Comparison of ENCODE assay signal across 6 cellular contexts in the genomic region with DNA sequence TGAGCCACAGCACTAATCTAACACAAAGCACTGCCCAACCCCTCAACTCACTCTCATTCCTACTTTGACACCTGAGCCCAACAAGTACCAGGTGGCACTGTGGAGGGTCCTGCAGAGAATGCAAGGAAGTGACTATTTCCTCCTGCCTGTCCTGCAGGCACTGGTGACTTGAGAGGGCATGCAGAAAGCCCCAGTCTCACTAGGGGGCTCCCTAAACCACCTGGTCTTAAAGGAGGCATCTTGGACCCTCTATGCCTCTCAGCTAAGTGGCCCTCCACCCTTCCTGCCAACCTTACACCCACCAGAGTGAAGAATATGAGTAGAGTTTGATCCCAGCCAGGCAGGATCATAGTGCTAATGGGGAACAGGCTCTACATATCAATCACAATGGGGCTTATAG. TPM values are rescaled to one million over a fixed set of nuclear protein-coding genes. Genes with fewer than 3 reads are reported as not detected.
A peak's percentile ranks its signal among the peaks of the same experiment; 100 is the strongest.
DNase-seq lines count a peak whose midpoint lies in the region; ATAC-seq and TF ChIP-seq lines count a peak whose summit lies in the region.

No MANE protein-coding gene starts in this region.

- peaks cover 11 to 80% (median 70%) of the 10 kb centered on the region in 11 experiments; a peak in 21 of 22 replicates for H3K36me3 ChIP-seq in BLaER1 treated with 17β-estradiol and CSF1 and Interleukin-3, amounts not matched to agents 10 nM and 100 nM
- no peaks in the 10 kb centered on the region; the same call in none of the 2 replicates for H3K36me3 ChIP-seq in MG63

- no peaks in the 10 kb centered on the region for H3K9me3 ChIP-seq in BLaER1 treated with 17β-estradiol and CSF1 and Interleukin-3, amounts not matched to agents 10 nM and 100 nM (replicated peaks in 1 of 11)
- no peaks in the 10 kb centered on the region for H3K9me3 ChIP-seq in MG63

- no peak for ATAC-seq in HG02798 (IDR thresholded peaks at IDR 0.05; ENCODE audit: poor library complexity, unreplicated experiment)

- in situ Hi-C loops in KBM-7 (cut with MboI; ENCODE audit: low pct_unique_long_range_greater_than_20kb, low sequenced_read_pairs): no loop called here

- H4K20me1 ChIP-seq in BLaER1 treated with 17β-estradiol and CSF1 and Interleukin-3, amounts not matched to agents 10 nM and 100 nM: peaks cover 0 to 16% (median 0%) of the 10 kb centered on the region in 11 experiments; a peak in 1 of 22 replicates

- peak overlapping the region in 10 of 11 experiments; percentile 25 to 80 (median 56); a peak in 18 of 22 replicates for H3K4me2 ChIP-seq in BLaER1 treated with 17β-estradiol and CSF1 and Interleukin-3, amounts not matched to agents 10 nM and 100 nM

- peaks cover 7 to 38% (median 35%) of the 10 kb centered on the region in 10 experiments; a peak in 18 of 20 replicates for H3K4me1 ChIP-seq in BLaER1 treated with 17β-estradiol and CSF1 and Interleukin-3, amounts not matched to agents 10 nM and 100 nM

- H3K9ac ChIP-seq in BLaER1 treated with 17β-estradiol and CSF1 and Interleukin-3, amounts not matched to agents 10 nM and 100 nM: peak overlapping the region in 8 of 11 experiments; percentile 24 to 64 (median 42); a peak in 9 of 22 replicates

- no peak overlapping the region for H3K4me3 ChIP-seq in BLaER1 treated with 17β-estradiol and CSF1 and Interleukin-3, amounts not matched to agents 10 nM and 100 nM
- H3K4me3 ChIP-seq in dorsolateral prefrontal cortex: no peak overlapping the region
- no peak overlapping the region for H3K4me3 ChIP-seq in MG63

- peak overlapping the region in 6 of 11 experiments; percentile 2 to 65 (median 49); a peak in 6 of 22 replicates for H3K27ac ChIP-seq in BLaER1 treated with 17β-estradiol and CSF1 and Interleukin-3, amounts not matched to agents 10 nM and 100 nM
- H3K27ac ChIP-seq in dorsolateral prefrontal cortex: peak overlapping the region in 40 of 59 donors; percentile 1 to 81 (median 58)

- no peaks in the 10 kb centered on the region for H3K27me3 ChIP-seq in BLaER1 treated with 17β-estradiol and CSF1 and Interleukin-3, amounts not matched to agents 10 nM and 100 nM
- no peaks in the 10 kb centered on the region for H3K27me3 ChIP-seq in dorsolateral prefrontal cortex
- no peaks in the 10 kb centered on the region for H3K27me3 ChIP-seq in MG63

- DNase-seq in KBM-7 (peak; percentile 68), dorsolateral prefrontal cortex (peak in 1 of 10 donors; percentile 26), NCI-H128 (lab: John Stamatoyannopoulos, UW; ENCODE audit: unreplicated experiment) (no peak), MG63 (no peak)

- intact Hi-C loops in dorsolateral prefrontal cortex (cut with DNase I): loop anchor here (5.0 kb wide), 2 partner anchors 124 to 139 kb away; partner anchors contain the start of gene AMIGO3 (in 1 of the 2)

- TF ChIP-seq CTCF in dorsolateral prefrontal cortex (IDR thresholded peaks at IDR 0.05 in 54 of 56, conservative IDR thresholded peaks at IDR 0.05 in 2 of 56; ENCODE audit: low read depth in 1 of 56, partially characterized antibody in 56 of 56): peak in 28 of 56 donors; percentile 11 to 48 (median 26)

RNA-seq across cellular contexts. Expression of gene TRAIP, which starts 15.2 kb away (rescaled TPM):
- total RNA-seq in dorsolateral prefrontal cortex: 1 to 10 TPM in 116 of 120 experiments, under 1 TPM in 4; 0.38 to 9.2 (median 3.0) TPM
- total RNA-seq in MG63 (2014; rRNA removed; shearing (Covaris generic); ENCODE audit: low replicate concordance): 4.9 and 18.5 TPM in 2 replicates

RNA-seq across cellular contexts. Expression of gene UBA7, which starts 27.4 kb away (rescaled TPM):
- 10 to 100 TPM in 118 of 120 experiments, 1 to 10 TPM in 2; 9.9 to 55.4 (median 21.1) TPM for total RNA-seq in dorsolateral prefrontal cortex
- 5.8 and 6.9 TPM in 2 replicates for total RNA-seq in MG63 (2014; rRNA removed; shearing (Covaris generic); ENCODE audit: low replicate concordance)

RNA-seq across cellular contexts. Expression of gene CAMKV, which starts 28.6 kb away (rescaled TPM):
- 100 to 1,000 TPM in 115 of 120 experiments, 10 to 100 TPM in 5; 55.9 to 285 (median 187) TPM for total RNA-seq in dorsolateral prefrontal cortex
- 0.20 TPM in 1 of 2 replicates, not detected in the other for total RNA-seq in MG63 (2014; rRNA removed; shearing (Covaris generic); ENCODE audit: low replicate concordance)

RNA-seq across cellular contexts. Expression of gene INKA1, which starts 38.1 kb away (rescaled TPM):
- 1 to 10 TPM; 1.6 to 8.8 (median 5.3) TPM for total RNA-seq in dorsolateral prefrontal cortex
- 3.2 TPM in 1 of 2 replicates, not detected in the other for total RNA-seq in MG63 (2014; rRNA removed; shearing (Covaris generic); ENCODE audit: low replicate concordance)

RNA-seq across cellular contexts. Expression of gene CDHR4, which starts 41.5 kb away (rescaled TPM):
- total RNA-seq in dorsolateral prefrontal cortex: under 1 TPM in 8 of 120 experiments, not detected in 112; 0.19 to 0.84 (median 0.50) TPM
- 0.10 TPM in 1 of 2 replicates, not detected in the other for total RNA-seq in MG63 (2014; rRNA removed; shearing (Covaris generic); ENCODE audit: low replicate concordance)

Comparison
In these comparisons a context has a peak if more than half of its experiments do, and no peak if none do; other contexts are left out.
1. RNA of gene CAMKV, which starts 28.6 kb away (total RNA-seq): 55.9 to 285 TPM in dorsolateral prefrontal cortex; 0.20 TPM in MG63; every median in the first group is over 10 times any median in the second.